ENCODE assay signal across 8 cellular contexts in genomic region chr16:57091200-57091989, GRCh38. TPM values are rescaled to one million over a fixed set of nuclear protein-coding genes. Genes with fewer than 3 reads are reported as not detected.
A peak's percentile ranks its signal among the peaks of the same experiment; 100 is the strongest.
DNase-seq lines count a peak whose midpoint lies in the region; ATAC-seq and TF ChIP-seq lines count a peak whose summit lies in the region.

No MANE protein-coding gene starts in this region.

- H3K36me3 ChIP-seq in BJ (ENCODE audit: control insufficient read depth, insufficient read depth, low read length) (no peaks in the 10 kb centered on the region), HUES6 (ENCODE audit: control insufficient read depth, insufficient read depth, low read length) (no peaks in the 10 kb centered on the region), ascending aorta (no peaks in the 10 kb centered on the region), spleen (no peaks in the 10 kb centered on the region)

- H3K27ac Mint-ChIP-seq in immature natural killer cell = no peak overlapping the region

- CTCF ChIA-PET in BJ (lab: Yijun Ruan, JAX) = interaction anchor here (1.1 to 1.9 kb wide), 8 partner anchors 10 to 331 kb away, joined by 4 to 15 read pairs (median 4); no protein-coding TSS in a partner anchor

- ATAC-seq in HG03565 (IDR thresholded peaks at IDR 0.05; ENCODE audit: unreplicated experiment) = no peak

- H3K9ac ChIP-seq in HUES6 (ENCODE audit: low read length) = peak overlapping the region; percentile 72

- H3K9me3 ChIP-seq in HUES6 (ENCODE audit: control insufficient read depth, insufficient read depth, low read depth, low read length) (no peaks in the 10 kb centered on the region), ascending aorta (no peaks in the 10 kb centered on the region), spleen (no peaks in the 10 kb centered on the region)

- TF ChIP-seq CTCF in BJ (IDR thresholded peaks at IDR 0.05; ENCODE audit: insufficient read depth, low read depth, low read length) (no peak), ascending aorta (IDR thresholded peaks at IDR 0.05) (no peak), spleen (IDR thresholded peaks at IDR 0.05 in 8 of 11, conservative IDR thresholded peaks at IDR 0.05 in 3 of 11) (no peak)

- H3K27ac ChIP-seq in HUES6 (ENCODE audit: low read depth, low read length) (no peak overlapping the region), ascending aorta (peak overlapping the region; percentile 83 to 85), spleen (peak overlapping the region in 5 of 8 donors; percentile 73 to 91 (median 86))

- TF ChIP-seq POLR2A in spleen (IDR thresholded peaks at IDR 0.05) = no peak

- peak overlapping the region; percentile 74 for H3K4me3 ChIP-seq in BJ (ENCODE audit: low read depth, low read length)
- H3K4me3 ChIP-seq in HUES6 (ENCODE audit: low read depth, low read length) = peak overlapping the region; percentile 86
- H3K4me3 ChIP-seq in ascending aorta = peak overlapping the region; percentile 89 to 90
- H3K4me3 ChIP-seq in spleen = peak overlapping the region; percentile 35 to 87 (median 68)

- H3K9me3 Mint-ChIP-seq in immature natural killer cell = no peaks in the 10 kb centered on the region

- POLR2A ChIA-PET in BJ (lab: Charles Lee) = interaction anchor here (0.6 kb wide), 1 partner anchor 30 kb away, joined by 3 read pairs; no protein-coding TSS in a partner anchor

- peak overlapping the region; percentile 43 to 79 (median 74) for H3K4me3 Mint-ChIP-seq in immature natural killer cell

- H3K4me1 ChIP-seq in HUES6 (ENCODE audit: control insufficient read depth, insufficient read depth, low read length) = peaks cover 13% of the 10 kb centered on the region
- peaks cover 12 to 19% of the 10 kb centered on the region in 2 donors for H3K4me1 ChIP-seq in ascending aorta
- peaks cover 0 to 54% (median 35%) of the 10 kb centered on the region in 6 donors for H3K4me1 ChIP-seq in spleen

- no peaks in the 10 kb centered on the region for H3K27me3 ChIP-seq in BJ (ENCODE audit: control insufficient read depth, insufficient read depth, low read length)
- peaks cover 33% of the 10 kb centered on the region for H3K27me3 ChIP-seq in HUES6 (ENCODE audit: control insufficient read depth, insufficient read depth, low read length)
- H3K27me3 ChIP-seq in ascending aorta = no peaks in the 10 kb centered on the region
- H3K27me3 ChIP-seq in spleen (replicated peaks in 1 of 7) = peaks cover 0 to 29% (median 4%) of the 10 kb centered on the region in 7 donors

- H3K36me3 Mint-ChIP-seq in immature natural killer cell = no peaks in the 10 kb centered on the region

- peaks cover 10 to 31% (median 14%) of the 10 kb centered on the region in 3 donors for H3K27me3 Mint-ChIP-seq in immature natural killer cell (ENCODE audit: low read depth in 3 of 3)

- WGBS in spleen, 5 donors = 23 to 29% (median 26%) methylated on average over 21 to 25 of the region's 25 CpGs

- peaks cover 9 to 15% of the 10 kb centered on the region in 2 donors for H3K4me1 Mint-ChIP-seq in immature natural killer cell

- DNase-seq in BJ (ENCODE audit: low read depth) (no peak), ascending aorta (ENCODE audit: low spot score in 2 of 2) (peak in 1 of 2 donors; percentile 75), immature natural killer cell (no peak), spleen (no peak), HUDEP-2 (lab: John Stamatoyannopoulos, UW; ENCODE audit: unreplicated experiment in 76 of 76) (no peak)
- DNase-seq in effector CD8-positive, alpha-beta T cell (lab: John Stamatoyannopoulos, UW) = no peak

- intact Hi-C loops in ascending aorta (cut with DNase I) = loop anchor here (5.0 to 10.0 kb wide), 4 partner anchors 96 to 443 kb away; partner anchors contain the start of genes CCDC102A, PSME3IP1 and RSPRY1
- intact Hi-C loops in spleen (cut with DNase I; ENCODE audit: low total_unique reads) = no loop called here

RNA-seq across cellular contexts. Expression of gene CPNE2, which starts 1.0 kb away (rescaled TPM):
- polyA plus RNA-seq in BJ (2011; rRNA removed) = 51.0 and 80.6 TPM in 2 replicates
- 28.0 and 46.9 TPM in 2 replicates for polyA minus RNA-seq in BJ (2011; rRNA and poly(A)+ RNA removed)
- total RNA-seq in ascending aorta = 36.6 TPM
- polyA plus RNA-seq in immature natural killer cell = 10 to 100 TPM in 1 of 3 donors, 1 to 10 TPM in 2; 2.4 to 10.8 (median 5.8) TPM
- total RNA-seq in spleen = 10 to 100 TPM; 25.2 to 46.5 (median 34.8) TPM
- 10 to 100 TPM; 13.3 to 29.0 (median 21.7) TPM for polyA plus RNA-seq in spleen
